In genomic region chr5:69046375-69046957, GRCh38 we compare ENCODE assay signal across 11 cellular contexts. TPM values are rescaled to one million over a fixed set of nuclear protein-coding genes. Genes with fewer than 3 reads are reported as not detected.
DNase-seq lines count a peak whose midpoint lies in the region; ATAC-seq and TF ChIP-seq lines count a peak whose summit lies in the region.
"Had no signal": no experiment of that assay in that cellular context is flagged by ENCODE, and none has a peak within 500 bp of the region (broad histone marks: within the 10 kb centered on the region; RNA-seq: fewer than 3 reads in every experiment).

No MANE protein-coding gene starts in this region.

- H3K9me3 ChIP-seq in mammary epithelial cell (replicated peaks; ENCODE audit: insufficient read depth, low read length): no peaks in the 10 kb centered on the region
- no peaks in the 10 kb centered on the region for H3K9me3 ChIP-seq in breast epithelium
- no peaks in the 10 kb centered on the region for H3K9me3 ChIP-seq in ovary

- H3K36me3 ChIP-seq in mammary epithelial cell (ENCODE audit: insufficient read depth, low read length): no peaks in the 10 kb centered on the region
- no peaks in the 10 kb centered on the region for H3K36me3 ChIP-seq in breast epithelium
- no peaks in the 10 kb centered on the region for H3K36me3 ChIP-seq in ovary

- H2AFZ ChIP-seq in mammary epithelial cell (ENCODE audit: low read depth, low read length): peak overlapping the region; percentile 69

- in situ Hi-C loops in mammary epithelial cell (cut with MboI; ENCODE audit: low sequenced_read_pairs in 2 of 2): no loop called here

- TF ChIP-seq CTCF in mammary epithelial cell (conservative IDR thresholded peaks at IDR 0.05 in 1 of 2, IDR thresholded peaks at IDR 0.05 in 1 of 2; ENCODE audit: extremely low read depth in 1 of 2, insufficient read depth in 1 of 2, low read depth in 1 of 2, low read length in 2 of 2): no peak
- TF ChIP-seq CTCF in breast epithelium (IDR thresholded peaks at IDR 0.05): no peak
- TF ChIP-seq CTCF in fibroblast of the aortic adventitia (IDR thresholded peaks at IDR 0.05; ENCODE audit: insufficient read depth, low read length): no peak
- no peak for TF ChIP-seq CTCF in ovary (IDR thresholded peaks at IDR 0.05)

- intact Hi-C loops in mammary epithelial cell (cut with micrococcal nuclease): no loop called here
- intact Hi-C loops in breast epithelium (cut with DNase I; ENCODE audit: low total_unique reads): no loop called here
- intact Hi-C loops in ovary (cut with DNase I): no loop called here

- no peak overlapping the region for H3K4me3 Mint-ChIP-seq in activated T-helper 17 cell treated with anti-CD3 and anti-CD28 coated beads, Interleukin-2, amount 50 U/mL, for 72 hours

- H3K4me1 Mint-ChIP-seq in activated T-helper 17 cell treated with anti-CD3 and anti-CD28 coated beads, Interleukin-2, amount 50 U/mL, for 72 hours: peaks cover 10% of the 10 kb centered on the region

- CTCF ChIA-PET in mammary epithelial cell (lab: Charles Lee; ENCODE audit: low non-redundant PET): no interaction called here

- H3K27ac ChIP-seq in mammary epithelial cell (ENCODE audit: insufficient read depth, low read depth, low read length) (no peak overlapping the region), breast epithelium (no peak overlapping the region), ovary (no peak overlapping the region)

- no peak overlapping the region for H3K4me2 ChIP-seq in mammary epithelial cell (ENCODE audit: insufficient read depth, low read depth, low read length)

- H3K27me3 ChIP-seq in mammary epithelial cell (ENCODE audit: insufficient read depth, low read length) (no peaks in the 10 kb centered on the region), breast epithelium (no peaks in the 10 kb centered on the region), ovary (no peaks in the 10 kb centered on the region)

- no peak overlapping the region for H3K9ac ChIP-seq in mammary epithelial cell (ENCODE audit: insufficient read depth, low read length)

- TF ChIP-seq POLR2A in breast epithelium (IDR thresholded peaks at IDR 0.05): no peak
- no peak for TF ChIP-seq POLR2A in ovary (IDR thresholded peaks at IDR 0.05)

- BruUV-seq in mammary epithelial cell (replicated peaks; lab: Mats Ljungman, UMichigan): no TSS peak

- no peaks in the 10 kb centered on the region for H4K20me1 ChIP-seq in mammary epithelial cell (ENCODE audit: insufficient read depth, low read length)

- DNase-seq in mammary epithelial cell: no peak
- no peak for DNase-seq in breast epithelium (ENCODE audit: low spot score in 2 of 2)
- DNase-seq in RPMI7951 (ENCODE audit: low read depth): peak; percentile 37
- DNase-seq in fibroblast of the aortic adventitia (ENCODE audit: low read depth): peak; percentile 32
- DNase-seq in stimulated activated naive CD4-positive, alpha-beta T cell (lab: John Stamatoyannopoulos, UW): no peak
- DNase-seq in ovary: no peak
- no peak for DNase-seq in NCI-H2107 (lab: John Stamatoyannopoulos, UW)
- DNase-seq: C1 segment of cervical spinal cord; HCEC 1CT; stimulated activated CD4-positive, alpha-beta T cell treated with anti-CD3 and anti-CD28 coated beads, Interleukin-4, amount 100 ng/mL, for 4 hours had no signal

- no peak overlapping the region for H3K27ac Mint-ChIP-seq in activated T-helper 17 cell treated with anti-CD3 and anti-CD28 coated beads, Interleukin-2, amount 50 U/mL, for 72 hours

- WGBS in mammary epithelial cell (ENCODE audit: low coverage, missing lambda C conversion rate): 81% methylated on average over 7 of the region's 8 CpGs
- 92 to 95% (median 94%) methylated on average over 8 of the region's 8 CpGs for WGBS in ovary, 3 donors

- H3K4me3 ChIP-seq in mammary epithelial cell (replicated peaks in 1 of 3; ENCODE audit: insufficient read depth in 1 of 3, low read depth in 2 of 3, low read length in 3 of 3): no peak overlapping the region
- no peak overlapping the region for H3K4me3 ChIP-seq in breast epithelium
- no peak overlapping the region for H3K4me3 ChIP-seq in fibroblast of the aortic adventitia (ENCODE audit: low read depth, low read length)
- no peak overlapping the region for H3K4me3 ChIP-seq in ovary

- H3K36me3 Mint-ChIP-seq in activated T-helper 17 cell treated with anti-CD3 and anti-CD28 coated beads, Interleukin-2, amount 50 U/mL, for 72 hours (ENCODE audit: low read depth): no peaks in the 10 kb centered on the region

- H3K9me3 Mint-ChIP-seq in activated T-helper 17 cell treated with anti-CD3 and anti-CD28 coated beads, Interleukin-2, amount 50 U/mL, for 72 hours: no peaks in the 10 kb centered on the region

- no peak for ATAC-seq in activated T-helper 17 cell treated with anti-CD3 and anti-CD28 coated beads, Interleukin-2, amount 50 U/mL, for 72 hours (replicated peaks)

- no peaks in the 10 kb centered on the region for H3K79me2 ChIP-seq in mammary epithelial cell (ENCODE audit: insufficient read depth, low read length)

- TF ChIP-seq EP300 in ovary (IDR thresholded peaks at IDR 0.05): no peak

- no peaks in the 10 kb centered on the region for H3K4me1 ChIP-seq in mammary epithelial cell (ENCODE audit: insufficient read depth, low read length)
- H3K4me1 ChIP-seq in breast epithelium: peaks cover 0 to 4% of the 10 kb centered on the region in 2 donors
- H3K4me1 ChIP-seq in ovary (ENCODE audit: insufficient read depth): no peaks in the 10 kb centered on the region

- H3K27me3 Mint-ChIP-seq in activated T-helper 17 cell treated with anti-CD3 and anti-CD28 coated beads, Interleukin-2, amount 50 U/mL, for 72 hours: no peaks in the 10 kb centered on the region

- dilution Hi-C loops in mammary epithelial cell (cut with HindIII; ENCODE audit: low sequenced_read_pairs): no loop called here

RNA-seq across cellular contexts. Expression of gene SLC30A5, which starts 47.3 kb away (rescaled TPM):
- total RNA-seq in mammary epithelial cell: 10 to 100 TPM; 47.8 to 48.5 TPM
- 17.7 TPM for polyA plus RNA-seq in mammary epithelial cell
- polyA minus RNA-seq in mammary epithelial cell: 22.3 TPM
- 10 to 100 TPM; 42.9 to 63.2 (median 52.4) TPM for total RNA-seq in breast epithelium
- total RNA-seq in RPMI7951 (2014; rRNA removed; shearing (Covaris generic)): 44.1 and 48.8 TPM in 2 replicates
- total RNA-seq in fibroblast of the aortic adventitia (ENCODE audit: low replicate concordance): 28.5 and 52.8 TPM in 2 replicates
- 10 to 100 TPM; 23.7 to 44.7 TPM for total RNA-seq in activated T-helper 17 cell treated with anti-CD3 and anti-CD28 coated beads, Interleukin-2, amount 50 U/mL, for 72 hours
- 10 to 100 TPM; 34.9 to 61.5 (median 46.5) TPM for total RNA-seq in ovary
- 10 to 100 TPM; 25.6 to 36.8 TPM for polyA plus RNA-seq in ovary

Comparison
In these comparisons a context has a peak if more than half of its experiments do, and no peak if none do; other contexts are left out.
1. DNase-seq: peak in RPMI7951 (single experiment) and fibroblast of the aortic adventitia (single experiment); none in mammary epithelial cell (single experiment), breast epithelium (0 of 2), stimulated activated naive CD4-positive, alpha-beta T cell (0 of 6), ovary (0 of 5) and NCI-H2107 (single experiment).